ENCODE assay signal across 8 cellular contexts in the genomic region with DNA sequence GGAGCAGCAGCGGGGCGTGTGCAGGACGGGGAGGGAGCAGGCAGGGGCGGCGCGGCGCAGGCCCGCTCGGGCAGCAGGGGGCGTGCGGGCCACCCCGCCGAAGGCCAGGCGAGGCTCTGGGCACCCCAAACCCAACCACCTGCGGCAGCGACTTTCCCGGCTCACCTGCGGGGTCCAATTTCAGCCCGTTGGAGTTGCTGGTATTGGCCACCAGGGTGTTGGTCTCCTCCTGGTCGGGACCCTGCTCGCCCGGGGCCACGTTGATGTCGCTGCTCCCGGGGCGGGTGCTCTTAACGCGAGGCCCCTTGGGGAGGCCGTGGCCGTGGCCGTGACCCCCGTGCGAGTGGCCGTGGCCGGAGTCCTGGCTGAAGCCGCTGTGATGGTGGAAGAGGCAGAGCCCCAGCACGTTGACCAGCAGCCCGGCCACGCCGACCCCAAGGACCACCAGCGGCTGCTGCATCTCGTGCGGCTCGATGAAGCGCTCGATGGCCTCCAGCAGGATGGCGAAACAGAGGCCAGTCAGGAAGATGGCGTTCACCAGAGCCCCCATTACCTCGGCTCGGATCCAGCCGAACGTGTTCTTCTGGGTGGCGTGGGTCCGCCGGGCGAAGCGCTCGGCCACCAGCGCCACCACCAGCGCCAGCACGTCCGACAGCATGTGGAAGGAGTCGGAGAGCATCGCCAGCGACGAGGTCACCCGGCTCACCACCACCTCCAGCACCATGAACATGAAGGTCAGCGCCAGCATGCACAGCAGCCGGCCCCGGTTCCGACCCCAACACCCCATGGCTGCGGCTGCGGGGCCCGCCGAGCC. TPM values are rescaled to one million over a fixed set of nuclear protein-coding genes. Genes with fewer than 3 reads are reported as not detected.
A peak's percentile ranks its signal among the peaks of the same experiment; 100 is the strongest.
DNase-seq lines count a peak whose midpoint lies in the region; ATAC-seq and TF ChIP-seq lines count a peak whose summit lies in the region.

No MANE protein-coding gene starts in this region.

- H3K4me1 ChIP-seq in thymus (ENCODE audit: control insufficient read depth, insufficient read depth, low read length), result peaks cover 7% of the 10 kb centered on the region

- peak overlapping the region; percentile 93 for H3K27ac ChIP-seq in thymus (ENCODE audit: low read depth)

- no peaks in the 10 kb centered on the region for H3K36me3 ChIP-seq in thymus (ENCODE audit: control insufficient read depth, insufficient read depth)

- no peaks in the 10 kb centered on the region for H3K27me3 ChIP-seq in thymus (ENCODE audit: control insufficient read depth, insufficient read depth)

- peak overlapping the region; percentile 93 for H3K4me3 ChIP-seq in thymus (ENCODE audit: low read length)

- intact Hi-C loops in activated naive CD4-positive, alpha-beta T cell treated with anti-CD3 and anti-CD28 coated beads for 36 hours (cut with micrococcal nuclease), result loop anchor here (1.0 to 10.0 kb wide), 10 partner anchors 71 to 1813 kb away; partner anchors contain the start of genes LPGAT1, NENF and PACC1

- H3K27ac Mint-ChIP-seq in activated naive CD4-positive, alpha-beta T cell treated with anti-CD3 and anti-CD28 coated beads for 36 hours, result peak overlapping the region; percentile 68
- H3K27ac Mint-ChIP-seq in osteocyte (ENCODE audit: unreplicated experiment), result peak overlapping the region; percentile 74

- in situ Hi-C loops in SK-MEL-5 (cut with HindIII; ENCODE audit: low pct_unique_long_range_greater_than_20kb, low sequenced_read_pairs), result no loop called here

- peak overlapping the region; percentile 90 for H3K4me3 Mint-ChIP-seq in activated naive CD4-positive, alpha-beta T cell treated with anti-CD3 and anti-CD28 coated beads for 36 hours
- peak overlapping the region; percentile 92 for H3K4me3 Mint-ChIP-seq in osteocyte (ENCODE audit: unreplicated experiment)

- H3K9me3 ChIP-seq in thymus (ENCODE audit: control insufficient read depth), result no peaks in the 10 kb centered on the region

- peaks cover 38% of the 10 kb centered on the region for H3K4me1 Mint-ChIP-seq in activated naive CD4-positive, alpha-beta T cell treated with anti-CD3 and anti-CD28 coated beads for 36 hours (ENCODE audit: low read depth)
- peaks cover 41% of the 10 kb centered on the region for H3K4me1 Mint-ChIP-seq in osteocyte (ENCODE audit: unreplicated experiment)

- H3K36me3 Mint-ChIP-seq in activated naive CD4-positive, alpha-beta T cell treated with anti-CD3 and anti-CD28 coated beads for 36 hours (ENCODE audit: low read depth), result peaks cover 7% of the 10 kb centered on the region
- H3K36me3 Mint-ChIP-seq in osteocyte (ENCODE audit: unreplicated experiment), result peaks cover 21% of the 10 kb centered on the region

- H3K9me3 Mint-ChIP-seq in activated naive CD4-positive, alpha-beta T cell treated with anti-CD3 and anti-CD28 coated beads for 36 hours, result no peaks in the 10 kb centered on the region
- no peaks in the 10 kb centered on the region for H3K9me3 Mint-ChIP-seq in osteocyte (ENCODE audit: unreplicated experiment)

- TF ChIP-seq CTCF in osteocyte (IDR thresholded peaks at IDR 0.05), result peak; percentile 92

- WGBS in thymus, result under 1% methylated on average over 75 of the region's 75 CpGs

- CTCF ChIA-PET in activated naive CD4-positive, alpha-beta T cell treated with anti-CD3 and anti-CD28 coated beads for 36 hours (lab: Charles Lee), result interaction anchor here (1.1 to 2.7 kb wide), 6 partner anchors 29 to 77 kb away, joined by 3 to 9 read pairs (median 4); no protein-coding TSS in a partner anchor

- peak; percentile 40 for ATAC-seq in GM21447 (IDR thresholded peaks at IDR 0.05; ENCODE audit: unreplicated experiment)

- peak; percentile 31 for DNase-seq in DMS79 (lab: John Stamatoyannopoulos, UW)
- peak; percentile 61 for DNase-seq in HuH-7.5 (ENCODE audit: low spot score)
- DNase-seq in SK-MEL-5 (ENCODE audit: low read depth, low spot score), result peak; percentile 67
- peak; percentile 76 for DNase-seq in activated naive CD4-positive, alpha-beta T cell treated with anti-CD3 and anti-CD28 coated beads for 36 hours
- DNase-seq in glomerular visceral epithelial cell (ENCODE audit: extremely low spot score), result peak; percentile 75
- DNase-seq in osteocyte (ENCODE audit: extremely low spot score, unreplicated experiment), result peak; percentile 89

- no peaks in the 10 kb centered on the region for H3K27me3 Mint-ChIP-seq in activated naive CD4-positive, alpha-beta T cell treated with anti-CD3 and anti-CD28 coated beads for 36 hours (ENCODE audit: low read depth)
- no peaks in the 10 kb centered on the region for H3K27me3 Mint-ChIP-seq in osteocyte (ENCODE audit: unreplicated experiment)

RNA-seq across cellular contexts. Expression of gene SLC30A1, which starts 0.9 kb away (rescaled TPM):
- total RNA-seq in SK-MEL-5 (2014; rRNA removed; shearing (Covaris generic)), result 28.2 and 28.8 TPM in 2 replicates
- polyA plus RNA-seq in SK-MEL-5 (2015; cell fraction: cytosol; rRNA removed), result 18.2 and 23.1 TPM in 2 replicates
- polyA plus RNA-seq in SK-MEL-5 (2015; cell fraction: nucleus; rRNA removed), result 18.4 and 20.8 TPM in 2 replicates
- total RNA-seq in activated naive CD4-positive, alpha-beta T cell treated with anti-CD3 and anti-CD28 coated beads for 36 hours, result 1 to 10 TPM; 4.4 to 4.7 TPM
- total RNA-seq in osteocyte, result 12.1 and 14.2 TPM in 2 replicates
- 9.3 TPM for polyA plus RNA-seq in thymus

Comparison
In these comparisons a context has a peak if more than half of its experiments do, and no peak if none do; other contexts are left out.
1. Peak in every context shown above with its lines: DNase-seq, ATAC-seq, H3K4me3 ChIP-seq and H3K27ac ChIP-seq.
2. DNase-seq: peak in every context shown above with its lines; median percentile 89 in osteocyte; 76 in activated naive CD4-positive, alpha-beta T cell treated with anti-CD3 and anti-CD28 coated beads for 36 hours; 75 in glomerular visceral epithelial cell; 67 in SK-MEL-5; 61 in HuH-7.5; 31 in DMS79.